21 cellular contexts compared by ENCODE assay signal in the genomic region with DNA sequence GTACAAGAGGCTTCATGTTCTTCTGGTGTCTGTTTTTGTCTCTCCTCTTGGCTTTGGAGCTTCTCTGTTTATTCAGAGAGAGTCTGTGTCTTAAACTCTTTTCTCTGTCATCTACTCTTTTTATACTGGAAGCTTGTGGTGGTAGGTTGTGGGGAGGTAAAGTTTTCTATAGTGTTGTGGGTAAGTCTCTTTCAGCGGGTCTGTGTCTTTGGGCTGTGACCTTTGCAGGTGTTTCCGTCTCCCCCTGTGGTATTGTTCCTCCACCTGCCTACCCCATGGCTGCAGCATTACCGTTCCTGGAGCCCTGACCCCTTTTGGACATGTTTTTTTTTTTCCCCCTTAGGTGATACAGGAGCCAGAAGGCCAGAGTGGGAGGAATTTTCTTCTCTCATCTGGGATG.
"Had no signal": no experiment of that assay in that cellular context is flagged by ENCODE, and none has a peak within 500 bp of the region (broad histone marks: within the 10 kb centered on the region; RNA-seq: fewer than 3 reads in every experiment).

No MANE protein-coding gene starts in this region.

- H3K4me3 Mint-ChIP-seq: T-cell; T-helper 1 cell treated with Interleukin-12 subunit alpha and Interleukin-12 subunit beta and Interleukin-4 antibody, amounts not matched to agents 30 μg/mL and 1 μg/mL, for 36 hours had no signal

- H3K27ac Mint-ChIP-seq: T-cell; T-helper 1 cell treated with Interleukin-12 subunit alpha and Interleukin-12 subunit beta and Interleukin-4 antibody, amounts not matched to agents 30 μg/mL and 1 μg/mL, for 36 hours had no signal

- H3K4me1 Mint-ChIP-seq: T-cell had no signal

- ATAC-seq: T-cell had no signal

- H3K27ac ChIP-seq: RWPE1 had no signal

- DNase-seq: Kasumi-1, KG1, MV-4-11, NCI-H1048, NCI-H1105 treated with DMSO at 0.1 percent for 48 hours, NCI-H1417 treated with DMSO at 0.1 percent for 48 hours, NCI-H1694, NCI-H187 treated with DMSO at 0.1 percent for 48 hours, NCI-H2029 treated with DMSO at 0.1 percent for 48 hours, NCI-H2171 treated with DMSO at 0.1 percent for 48 hours, NCI-H345, NCI-H446 treated with DMSO at 0.1 percent for 48 hours, NCI-H510A treated with DMSO at 0.1 percent for 48 hours, NCI-H526, NCI-H748 treated with DMSO at 0.1 percent for 48 hours, SHP77, SK-N-SH, SW 1271, T-cell had no signal

- H3K36me3 Mint-ChIP-seq: T-cell had no signal
